ENCODE assay signal across 1 cellular context in genomic region chr11:86156397-86156977, GRCh38.
TF ChIP-seq lines count a peak whose summit lies in the region.

No MANE protein-coding gene starts in this region.

TF ChIP-seq in IMR-90, 13 proteins besides CTCF, POLR2A, EP300 and RAD21 (continued from another document):
- TF ChIP-seq MAZ (IDR thresholded peaks at IDR 0.05; ENCODE audit: borderline replicate concordance, low read depth, low read length) (no peak), BHLHE40 (IDR thresholded peaks at IDR 0.05; ENCODE audit: low read depth, low read length) (no peak), CHD1 (IDR thresholded peaks at IDR 0.05; ENCODE audit: low read depth, low read length) (no peak)
- TF ChIP-seq, protein P1, sequence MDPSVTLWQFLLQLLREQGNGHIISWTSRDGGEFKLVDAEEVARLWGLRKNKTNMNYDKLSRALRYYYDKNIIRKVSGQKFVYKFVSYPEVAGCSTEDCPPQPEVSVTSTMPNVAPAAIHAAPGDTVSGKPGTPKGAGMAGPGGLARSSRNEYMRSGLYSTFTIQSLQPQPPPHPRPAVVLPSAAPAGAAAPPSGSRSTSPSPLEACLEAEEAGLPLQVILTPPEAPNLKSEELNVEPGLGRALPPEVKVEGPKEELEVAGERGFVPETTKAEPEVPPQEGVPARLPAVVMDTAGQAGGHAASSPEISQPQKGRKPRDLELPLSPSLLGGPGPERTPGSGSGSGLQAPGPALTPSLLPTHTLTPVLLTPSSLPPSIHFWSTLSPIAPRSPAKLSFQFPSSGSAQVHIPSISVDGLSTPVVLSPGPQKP (IDR thresholded peaks at IDR 0.05; ENCODE audit: borderline replicate concordance, low read depth, low read length), result no peak
